ENCODE assay signal across 8 cellular contexts in the genomic region with DNA sequence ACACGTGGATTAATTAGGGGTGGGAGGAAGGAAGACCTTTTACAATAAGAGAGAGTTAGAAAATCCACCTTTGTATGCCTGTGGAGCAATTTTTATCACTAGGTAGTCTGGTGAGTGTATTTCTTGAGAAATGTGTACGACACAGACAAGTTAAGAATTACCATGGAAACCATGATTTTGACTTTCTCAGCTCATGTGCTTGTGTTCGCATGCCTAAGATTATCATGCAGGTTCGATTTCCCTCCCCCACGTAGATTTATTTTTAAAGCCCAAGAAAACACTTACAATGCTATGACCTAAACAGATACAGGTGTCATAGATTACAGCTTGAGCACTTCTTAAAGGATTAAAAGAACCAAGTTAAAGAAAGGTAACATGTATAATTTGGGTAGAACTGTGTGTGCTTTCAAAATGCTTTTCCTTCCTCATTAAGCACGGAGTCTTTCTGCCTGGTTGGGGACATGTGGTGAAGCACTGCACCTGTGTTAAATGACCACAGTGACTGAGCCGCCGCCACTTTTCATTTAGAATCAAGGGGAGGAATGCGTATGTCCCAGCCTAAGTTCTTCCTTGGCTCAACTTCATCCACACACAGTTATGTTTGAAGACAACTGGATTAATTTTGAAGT. TPM values are rescaled to one million over a fixed set of nuclear protein-coding genes. Genes with fewer than 3 reads are reported as not detected.
A peak's percentile ranks its signal among the peaks of the same experiment; 100 is the strongest.
DNase-seq lines count a peak whose midpoint lies in the region; ATAC-seq, FAIRE-seq and TF ChIP-seq lines count a peak whose summit lies in the region.

No MANE protein-coding gene starts in this region.

- H3K9me3 Mint-ChIP-seq in IgD-negative memory B cell (no peaks in the 10 kb centered on the region), MCF 10A (ENCODE audit: unreplicated experiment) (no peaks in the 10 kb centered on the region)

- H3K27me3 Mint-ChIP-seq in IgD-negative memory B cell (no peaks in the 10 kb centered on the region), MCF 10A (ENCODE audit: insufficient read depth, unreplicated experiment) (no peaks in the 10 kb centered on the region)

- H3K27me3 ChIP-seq in foreskin keratinocyte = no peaks in the 10 kb centered on the region

- peaks cover 35 to 72% (median 56%) of the 10 kb centered on the region in 3 donors for H3K4me1 Mint-ChIP-seq in IgD-negative memory B cell
- H3K4me1 Mint-ChIP-seq in MCF 10A (ENCODE audit: insufficient read depth, unreplicated experiment) = peaks cover 21% of the 10 kb centered on the region

- H3K27ac ChIP-seq in foreskin keratinocyte = peak overlapping the region; percentile 79

- FAIRE-seq in RCC 7860 (lab: Jason Lieb, UNC) = no peak

- in situ Hi-C loops in G401 (cut with HindIII; ENCODE audit: low sequenced_read_pairs) = no loop called here

- peaks cover 39% of the 10 kb centered on the region for H3K4me1 ChIP-seq in foreskin keratinocyte

- H3K27ac Mint-ChIP-seq in IgD-negative memory B cell (peak overlapping the region; percentile 95 to 99 (median 98)), MCF 10A (ENCODE audit: low read depth, unreplicated experiment) (no peak overlapping the region)

- DNase-seq in GM12864 (ENCODE audit: low read depth) = no peak
- no peak for DNase-seq in foreskin keratinocyte
- no peak for DNase-seq in RCC 7860 (ENCODE audit: low spot score)
- no peak for DNase-seq in G401 (ENCODE audit: low spot score)
- DNase-seq in sciatic nerve (ENCODE audit: low spot score) = no peak
- no peak for DNase-seq in MCF 10A (ENCODE audit: unreplicated experiment)

- intact Hi-C loops in sciatic nerve (cut with DNase I) = no loop called here
- intact Hi-C loops in MCF 10A (cut with micrococcal nuclease) = no loop called here

- no TSS peak for BruUV-seq in MCF 10A (replicated peaks; lab: Mats Ljungman, UMichigan)

- POLR2A ChIA-PET in MCF 10A (lab: Yijun Ruan, JAX) = interaction anchor here (1.4 to 12.6 kb wide), 5 partner anchors 9 to 114 kb away, joined by 4 to 216 read pairs (median 14); a partner anchor contains a TSS

- peak overlapping the region; percentile 70 to 90 (median 82) for H3K4me3 Mint-ChIP-seq in IgD-negative memory B cell
- H3K4me3 Mint-ChIP-seq in MCF 10A (ENCODE audit: unreplicated experiment) = no peak overlapping the region

- TF ChIP-seq CTCF in GM12864 (IDR thresholded peaks at IDR 0.05; ENCODE audit: low read depth, low read length, missing control alignments) (no peak), foreskin keratinocyte (conservative IDR thresholded peaks at IDR 0.05) (no peak), MCF 10A (IDR thresholded peaks at IDR 0.05; ENCODE audit: unreplicated experiment) (no peak)

- peak; percentile 56 for ATAC-seq in GM21423 (IDR thresholded peaks at IDR 0.05; ENCODE audit: unreplicated experiment)
- no peak for ATAC-seq in foreskin keratinocyte
- ATAC-seq in sciatic nerve = no peak

- CTCF ChIA-PET in MCF 10A (lab: Yijun Ruan, JAX) = interaction anchor here (1.1 kb wide), 1 partner anchor 50 kb away, joined by 3 read pairs; no protein-coding TSS in a partner anchor

- H3K4me3 ChIP-seq in GM12864 (ENCODE audit: low read depth, low read length) = peak overlapping the region; percentile 20; the same call in 1 of the 2 replicates

- H3K36me3 Mint-ChIP-seq in IgD-negative memory B cell = peaks cover 6% of the 10 kb centered on the region
- H3K36me3 Mint-ChIP-seq in MCF 10A (ENCODE audit: insufficient read depth, unreplicated experiment) = peaks cover 36% of the 10 kb centered on the region

RNA-seq across cellular contexts. Expression of a gene that starts 16.6 kb away (rescaled TPM):
- 14.6 TPM for polyA plus RNA-seq in IgD-negative memory B cell
- total RNA-seq in foreskin keratinocyte = 17.1 and 18.4 TPM in 2 replicates
- polyA plus RNA-seq in foreskin keratinocyte = 5.7 and 7.1 TPM in 2 replicates
- 19.3 and 28.9 TPM in 2 replicates for total RNA-seq in G401 (2014; rRNA removed; shearing (Covaris generic))
- 25.5 TPM for total RNA-seq in sciatic nerve
- 15.0 and 21.6 TPM in 2 replicates for total RNA-seq in MCF 10A (2022)
